Comparison of ENCODE assay signal across 26 cellular contexts in genomic region chrX:38214551-38214950, GRCh38. TPM values are rescaled to one million over a fixed set of nuclear protein-coding genes. Genes with fewer than 3 reads are reported as not detected.
DNase-seq lines count a peak whose midpoint lies in the region; ATAC-seq and TF ChIP-seq lines count a peak whose summit lies in the region.
"Had no signal": no experiment of that assay in that cellular context is flagged by ENCODE, and none has a peak within 500 bp of the region (broad histone marks: within the 10 kb centered on the region; RNA-seq: fewer than 3 reads in every experiment).

No MANE protein-coding gene starts in this region.

- peaks cover 3% of the 10 kb centered on the region for H3K27me3 Mint-ChIP-seq in activated naive CD4-positive, alpha-beta T cell treated with anti-CD3 and anti-CD28 coated beads for 36 hours (ENCODE audit: low read depth)

- intact Hi-C loops in activated naive CD4-positive, alpha-beta T cell treated with anti-CD3 and anti-CD28 coated beads for 36 hours (cut with micrococcal nuclease): no loop called here

- no peaks in the 10 kb centered on the region for H3K9me3 Mint-ChIP-seq in activated naive CD4-positive, alpha-beta T cell treated with anti-CD3 and anti-CD28 coated beads for 36 hours
- H3K9me3 Mint-ChIP-seq: activated naive CD4-positive, alpha-beta T cell treated with anti-CD3 and anti-CD28 coated beads, Interleukin-2, amount 10 ng/mL, durations not matched to agents 7 days and 5 days; natural killer cell treated with Interleukin-12 subunit alpha and Interleukin-12 subunit beta and Interleukin-15 and Interleukin-18, amount 100 ng/mL, for 72 hours had no signal

- H3K79me2 ChIP-seq in GM23248 (ENCODE audit: insufficient read depth): peaks cover 34% of the 10 kb centered on the region
- no peaks in the 10 kb centered on the region for H3K79me2 ChIP-seq in smooth muscle cell (ENCODE audit: low read depth)

- H2AFZ ChIP-seq in GM23248: no peak overlapping the region
- no peak overlapping the region for H2AFZ ChIP-seq in smooth muscle cell (ENCODE audit: low read depth)

- H3K4me1 Mint-ChIP-seq in activated naive CD4-positive, alpha-beta T cell treated with anti-CD3 and anti-CD28 coated beads for 36 hours (ENCODE audit: low read depth): no peaks in the 10 kb centered on the region
- H3K4me1 Mint-ChIP-seq: activated naive CD4-positive, alpha-beta T cell treated with anti-CD3 and anti-CD28 coated beads, Interleukin-2, amount 10 ng/mL, durations not matched to agents 7 days and 5 days; T-helper 17 cell had no signal

- H3K9me2 ChIP-seq in GM23248 (ENCODE audit: insufficient read depth): no peaks in the 10 kb centered on the region

- DNase-seq in GM23248 (peak; percentile 71), RPMI7951 (ENCODE audit: low read depth) (peak; percentile 84), epithelial cell of prostate (ENCODE audit: low read depth, low spot score) (no peak), renal cortical epithelial cell (ENCODE audit: low read depth) (peak; percentile 2), smooth muscle cell (lab: John Stamatoyannopoulos, UW; ENCODE audit: unreplicated experiment) (no peak), OCI-M2 (lab: John Stamatoyannopoulos, UW; ENCODE audit: unreplicated experiment) (no peak)
- DNase-seq in activated naive CD4-positive, alpha-beta T cell treated with anti-CD3 and anti-CD28 coated beads for 36 hours: no peak
- DNase-seq: activated CD4-positive, alpha-beta T cell treated with anti-CD3 and anti-CD28 coated beads for 4 hours; activated naive CD4-positive, alpha-beta T cell treated with anti-CD3 and anti-CD28 coated beads, Interleukin-2, amount 10 ng/mL, durations not matched to agents 7 days and 5 days; activated T-cell treated with anti-CD3 and anti-CD28 coated beads, Interleukin-2, amount 50 U/mL, for 48 hours; effector CD4-positive, alpha-beta T cell; NCI-H1436 treated with DMSO at 0.1 percent for 48 hours; NCI-H2107; NCI-H510A; NK-92 treated with Interleukin-12 subunit alpha and Interleukin-12 subunit beta, amount 100 ng/mL, for 24 hours; ovary; Peyer's patch; right cardiac atrium; stimulated activated CD4-positive, alpha-beta T cell treated with anti-CD3 and anti-CD28 coated beads, Interleukin-15, amount 100 ng/mL, for 24 hours; stimulated activated naive CD8-positive, alpha-beta T cell treated with anti-CD3 and anti-CD28 coated beads, Interleukin-15, Interleukin-2, amounts not matched to agents 100 U/mL and 50 U/mL, for 24 hours; T-helper 17 cell had no signal

- no peaks in the 10 kb centered on the region for H3K36me3 Mint-ChIP-seq in activated naive CD4-positive, alpha-beta T cell treated with anti-CD3 and anti-CD28 coated beads for 36 hours (ENCODE audit: low read depth)
- H3K36me3 Mint-ChIP-seq: activated naive CD4-positive, alpha-beta T cell treated with anti-CD3 and anti-CD28 coated beads, Interleukin-2, amount 10 ng/mL, durations not matched to agents 7 days and 5 days; natural killer cell treated with Interleukin-12 subunit alpha and Interleukin-12 subunit beta and Interleukin-15 and Interleukin-18, amount 100 ng/mL, for 72 hours had no signal

- peaks cover 33% of the 10 kb centered on the region for H3K4me1 ChIP-seq in GM23248 (ENCODE audit: insufficient read depth)
- no peaks in the 10 kb centered on the region for H3K4me1 ChIP-seq in smooth muscle cell (ENCODE audit: low read depth)
- H3K4me1 ChIP-seq: ascending aorta, Peyer's patch, tibial nerve had no signal

- H3K27ac Mint-ChIP-seq in activated naive CD4-positive, alpha-beta T cell treated with anti-CD3 and anti-CD28 coated beads for 36 hours: no peak overlapping the region
- H3K27ac Mint-ChIP-seq: activated naive CD4-positive, alpha-beta T cell treated with anti-CD3 and anti-CD28 coated beads, Interleukin-2, amount 10 ng/mL, durations not matched to agents 7 days and 5 days; natural killer cell treated with Interleukin-12 subunit alpha and Interleukin-12 subunit beta and Interleukin-15 and Interleukin-18, amount 100 ng/mL, for 72 hours; T-helper 17 cell had no signal

- in situ Hi-C loops in GM23248 (cut with MboI): no loop called here

- no peak overlapping the region for H3K4me3 Mint-ChIP-seq in activated naive CD4-positive, alpha-beta T cell treated with anti-CD3 and anti-CD28 coated beads for 36 hours
- H3K4me3 Mint-ChIP-seq: activated naive CD4-positive, alpha-beta T cell treated with anti-CD3 and anti-CD28 coated beads, Interleukin-2, amount 10 ng/mL, durations not matched to agents 7 days and 5 days; natural killer cell treated with Interleukin-12 subunit alpha and Interleukin-12 subunit beta and Interleukin-15 and Interleukin-18, amount 100 ng/mL, for 72 hours; T-helper 17 cell had no signal

- no peak for TF ChIP-seq CTCF in smooth muscle cell (IDR thresholded peaks at IDR 0.05; ENCODE audit: borderline replicate concordance, insufficient read depth, poor library complexity, severe bottlenecking)

- H3K4me2 ChIP-seq in GM23248 (ENCODE audit: unreplicated experiment): peak overlapping the region; percentile 68
- H3K4me2 ChIP-seq in smooth muscle cell: no peak overlapping the region

- H3K27ac ChIP-seq in GM23248 (peak overlapping the region; percentile 98), epithelial cell of prostate (peak overlapping the region; percentile 35), smooth muscle cell (ENCODE audit: low read depth) (no peak overlapping the region)
- H3K27ac ChIP-seq: ascending aorta, ovary, Peyer's patch, tibial nerve had no signal

- peak overlapping the region; percentile 55 for H3K4me3 ChIP-seq in GM23248
- no peak overlapping the region for H3K4me3 ChIP-seq in smooth muscle cell
- H3K4me3 ChIP-seq: ascending aorta, K562, ovary, Peyer's patch, tibial nerve had no signal

- H3K9me3 ChIP-seq in GM23248 (ENCODE audit: low read depth) (no peaks in the 10 kb centered on the region), smooth muscle cell (replicated peaks; ENCODE audit: low read depth) (no peaks in the 10 kb centered on the region)
- H3K9me3 ChIP-seq: ascending aorta, ovary, Peyer's patch, tibial nerve had no signal

- no peak for ATAC-seq in HG02970 (IDR thresholded peaks at IDR 0.05; ENCODE audit: low FRiP score, unreplicated experiment)
- ATAC-seq: K562; natural killer cell treated with Interleukin-12 subunit alpha and Interleukin-12 subunit beta and Interleukin-15 and Interleukin-18, amount 100 ng/mL, for 72 hours; stimulated activated naive CD8-positive, alpha-beta T cell treated with anti-CD3 and anti-CD28 coated beads, Interleukin-15, Interleukin-2, amounts not matched to agents 100 U/mL and 50 U/mL, for 24 hours; T-helper 17 cell had no signal

- H4K20me1 ChIP-seq in GM23248 (ENCODE audit: insufficient read depth) (no peaks in the 10 kb centered on the region), smooth muscle cell (ENCODE audit: low read depth) (no peaks in the 10 kb centered on the region)

- no peaks in the 10 kb centered on the region for H3K36me3 ChIP-seq in GM23248 (ENCODE audit: low read depth)
- no peaks in the 10 kb centered on the region for H3K36me3 ChIP-seq in smooth muscle cell (ENCODE audit: low read depth)
- H3K36me3 ChIP-seq: ascending aorta, ovary, Peyer's patch, tibial nerve had no signal

- WGBS in GM23248 (ENCODE audit: low coverage in 1 of 2, low lambda C conversion rate in 2 of 2, missing lambda C conversion rate in 2 of 2), 2 experiments: 0 to 4% methylated on average over 2 to 4 of the region's 7 CpGs
- 71% methylated on average over 7 of the region's 7 CpGs for WGBS in smooth muscle cell (ENCODE audit: low lambda C conversion rate)

- H3F3A ChIP-seq in GM23248 (ENCODE audit: insufficient read depth) (peaks cover 30% of the 10 kb centered on the region), smooth muscle cell (ENCODE audit: low read depth) (no peaks in the 10 kb centered on the region)

- H3K9ac ChIP-seq in GM23248 (peak overlapping the region; percentile 70), smooth muscle cell (ENCODE audit: low read depth) (no peak overlapping the region)

- CTCF ChIA-PET in activated naive CD4-positive, alpha-beta T cell treated with anti-CD3 and anti-CD28 coated beads for 36 hours (lab: Charles Lee): no interaction called here

- H3K27me3 ChIP-seq in GM23248 (replicated peaks; ENCODE audit: insufficient read depth): no peaks in the 10 kb centered on the region
- H3K27me3 ChIP-seq in smooth muscle cell (ENCODE audit: low read depth): no peaks in the 10 kb centered on the region
- H3K27me3 ChIP-seq: ascending aorta, ovary, Peyer's patch had no signal

RNA-seq across cellular contexts. Expression of gene SRPX, which starts 6.1 kb away (rescaled TPM):
- total RNA-seq in GM23248 (2014; rRNA removed; shearing (Covaris generic)): 53.1 and 75.7 TPM in 2 replicates
- polyA plus RNA-seq in GM23248 (2016; fragmentation: Nextera tagmentation; extraction: Ambion mirVana): 82.2 and 84.4 TPM in 2 replicates
- total RNA-seq in RPMI7951 (2014; rRNA removed; shearing (Covaris generic)): 357 and 381 TPM in 2 replicates
- total RNA-seq in renal cortical epithelial cell: 5.9 and 8.3 TPM in 2 replicates
- not detected for total RNA-seq in activated naive CD4-positive, alpha-beta T cell treated with anti-CD3 and anti-CD28 coated beads for 36 hours
- 35.0 and 46.1 TPM in 2 replicates for total RNA-seq in smooth muscle cell
- polyA plus RNA-seq in smooth muscle cell: 49.3 and 64.9 TPM in 2 replicates
- total RNA-seq: natural killer cell treated with Interleukin-12 subunit alpha and Interleukin-12 subunit beta and Interleukin-15 and Interleukin-18, amount 100 ng/mL, for 72 hours had no signal

Comparison
In these comparisons a context has a peak if more than half of its experiments do, and no peak if none do; other contexts are left out.
1. DNase-seq: peak in GM23248 (single experiment), RPMI7951 (single experiment) and renal cortical epithelial cell (single experiment); none in epithelial cell of prostate (single experiment), activated naive CD4-positive, alpha-beta T cell treated with anti-CD3 and anti-CD28 coated beads for 36 hours (single experiment), smooth muscle cell (single experiment) and OCI-M2 (single experiment).